Comparison of ENCODE assay signal across 14 cellular contexts in the genomic region with DNA sequence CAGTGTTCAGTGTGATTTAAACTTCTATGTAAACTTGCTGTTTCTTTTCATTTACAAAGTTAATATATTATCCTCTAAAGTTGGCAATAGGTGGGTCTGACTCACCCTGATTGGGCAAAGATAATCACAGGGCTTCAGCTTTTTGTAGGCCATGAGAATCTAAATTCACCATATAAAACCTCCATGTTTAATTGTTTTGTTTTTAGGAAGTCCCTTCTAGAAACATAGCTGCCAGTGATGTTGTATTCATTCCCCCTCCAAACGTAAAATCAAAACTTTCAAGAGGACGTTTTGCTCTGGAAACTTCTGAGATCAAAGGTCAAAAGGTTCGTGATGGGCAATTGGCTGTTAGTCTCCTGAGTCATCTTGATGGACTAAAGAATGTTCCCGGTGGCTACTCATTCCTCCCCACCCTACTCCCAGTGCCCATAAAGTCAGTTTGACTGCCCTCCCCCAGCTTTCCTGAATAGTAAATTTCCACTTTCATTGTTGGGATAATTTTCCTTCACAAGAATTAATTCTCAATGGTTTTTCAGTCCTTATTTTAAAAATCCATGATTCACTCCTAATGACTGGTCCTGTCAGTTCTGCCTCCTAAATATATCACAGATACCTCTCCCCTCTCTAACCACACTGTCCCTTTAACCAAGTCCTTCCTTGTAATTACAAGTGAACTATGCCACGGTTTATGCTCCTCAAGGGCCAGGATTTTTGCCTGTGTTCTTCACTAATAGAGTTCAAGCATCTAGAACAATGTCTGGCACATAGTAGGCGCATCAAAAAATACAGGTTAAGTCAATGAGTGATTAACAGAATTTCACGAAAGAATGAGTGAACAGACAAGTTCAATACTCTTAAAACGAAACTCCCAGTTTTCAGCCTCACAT.
A peak's percentile ranks its signal among the peaks of the same experiment; 100 is the strongest.
DNase-seq lines count a peak whose midpoint lies in the region; FAIRE-seq and TF ChIP-seq lines count a peak whose summit lies in the region.
"Had no signal": no experiment of that assay in that cellular context is flagged by ENCODE, and none has a peak within 500 bp of the region (broad histone marks: within the 10 kb centered on the region; RNA-seq: fewer than 3 reads in every experiment).

No MANE protein-coding gene starts in this region.

- H3K9me3 ChIP-seq in subcutaneous abdominal adipose tissue (ENCODE audit: control insufficient read depth in 5 of 5, low read length in 5 of 5) (no peaks in the 10 kb centered on the region), kidney (ENCODE audit: control insufficient read depth in 1 of 2, low read length in 2 of 2) (no peaks in the 10 kb centered on the region)
- H3K9me3 ChIP-seq: left ventricle myocardium inferior, thoracic aorta had no signal

- intact Hi-C loops in kidney (cut with DNase I): no loop called here

- H3K4me1 ChIP-seq in subcutaneous abdominal adipose tissue (ENCODE audit: control insufficient read depth in 5 of 5, insufficient read depth in 5 of 5, low read length in 5 of 5) (peaks cover 3 to 49% (median 38%) of the 10 kb centered on the region in 5 donors), kidney (ENCODE audit: control insufficient read depth in 1 of 2, insufficient read depth in 1 of 2, low read depth in 1 of 2, low read length in 2 of 2) (no peaks in the 10 kb centered on the region)

- TF ChIP-seq CTCF in fibroblast of pulmonary artery (IDR thresholded peaks at IDR 0.05; ENCODE audit: low read length, missing control alignments) (no peak), kidney (IDR thresholded peaks at IDR 0.05; ENCODE audit: borderline replicate concordance, extremely low read depth, insufficient read depth) (no peak)

- DNase-seq in NCI-H1092 treated with DMSO at 0.1 percent for 48 hours (lab: John Stamatoyannopoulos, UW): peak; percentile 56
- DNase-seq in NCI-H1092 (lab: John Stamatoyannopoulos, UW): no peak
- DNase-seq in RCC 7860 (ENCODE audit: low spot score): peak; percentile 89
- DNase-seq in fibroblast of pulmonary artery (ENCODE audit: low read depth): peak; percentile 30
- no peak for DNase-seq in SW 1271 (lab: John Stamatoyannopoulos, UW)
- no peak for DNase-seq in NCI-H82 (lab: John Stamatoyannopoulos, UW)
- DNase-seq in kidney: no peak
- DNase-seq: activated T-cell treated with anti-CD3 and anti-CD28 coated beads, Interleukin-2, amount 50 U/mL, for 1 hour; effector CD4-positive, alpha-beta T cell; left ventricle myocardium inferior; NCI-H2171 had no signal

- H3K4me3 ChIP-seq in fibroblast of pulmonary artery (replicated peaks; ENCODE audit: low read depth, low read length): peak overlapping the region; percentile 34
- peak overlapping the region; percentile 38 to 58 (median 49) for H3K4me3 ChIP-seq in subcutaneous abdominal adipose tissue (ENCODE audit: low read depth in 1 of 5, low read length in 5 of 5)
- H3K4me3 ChIP-seq in kidney (ENCODE audit: low read length in 2 of 2): peak overlapping the region in 1 of 2 donors; percentile 4
- H3K4me3 ChIP-seq: left ventricle myocardium inferior, thoracic aorta had no signal

- H3K36me3 ChIP-seq in subcutaneous abdominal adipose tissue (ENCODE audit: control insufficient read depth in 5 of 5, insufficient read depth in 5 of 5, low read length in 5 of 5) (no peaks in the 10 kb centered on the region), kidney (ENCODE audit: control insufficient read depth in 1 of 2, insufficient read depth in 2 of 2, low read length in 2 of 2) (no peaks in the 10 kb centered on the region)
- H3K36me3 ChIP-seq: left ventricle myocardium inferior, thoracic aorta had no signal

- FAIRE-seq in RCC 7860 (lab: Jason Lieb, UNC) (peak; percentile 98), kidney (lab: Jason Lieb, UNC) (no peak)
- FAIRE-seq: A204.1 had no signal

- peak overlapping the region; percentile 56 for H3K27ac ChIP-seq in subcutaneous abdominal adipose tissue (ENCODE audit: low read depth, low read length)
- H3K27ac ChIP-seq in kidney (ENCODE audit: low read depth in 2 of 2, low read length in 2 of 2): no peak overlapping the region
- H3K27ac ChIP-seq: left ventricle myocardium inferior, thoracic aorta had no signal

- no peaks in the 10 kb centered on the region for H3K27me3 ChIP-seq in subcutaneous abdominal adipose tissue (ENCODE audit: control insufficient read depth in 5 of 5, insufficient read depth in 4 of 5, low read length in 5 of 5)

- H3K9ac ChIP-seq in subcutaneous abdominal adipose tissue (ENCODE audit: low read length in 5 of 5) (no peak overlapping the region), kidney (ENCODE audit: low read length in 2 of 2) (no peak overlapping the region)

Comparison
In these comparisons a context has a peak if more than half of its experiments do, and no peak if none do; other contexts are left out.
1. DNase-seq: peak in NCI-H1092 treated with DMSO at 0.1 percent for 48 hours (single experiment), RCC 7860 (single experiment) and fibroblast of pulmonary artery (single experiment); none in NCI-H1092 (single experiment), SW 1271 (0 of 2), NCI-H82 (single experiment) and kidney (single experiment).